Comparison of ENCODE assay signal across 14 cellular contexts in genomic region chr2:223262946-223263345, GRCh38.
A peak's percentile ranks its signal among the peaks of the same experiment; 100 is the strongest.
DNase-seq lines count a peak whose midpoint lies in the region; ATAC-seq and TF ChIP-seq lines count a peak whose summit lies in the region.
"Had no signal": no experiment of that assay in that cellular context is flagged by ENCODE, and none has a peak within 500 bp of the region (broad histone marks: within the 10 kb centered on the region; RNA-seq: fewer than 3 reads in every experiment).

No MANE protein-coding gene starts in this region.

- no peak overlapping the region for H3K27ac ChIP-seq in prostate gland

- 27% methylated on average over 6 of the region's 6 CpGs for WGBS in prostate gland

- no peaks in the 10 kb centered on the region for H3K9me3 ChIP-seq in prostate gland

- DNase-seq in NOMO-1 (lab: John Stamatoyannopoulos, UW; ENCODE audit: unreplicated experiment in 2 of 2) (peak; percentile 38 to 63), choroid plexus epithelial cell (ENCODE audit: low read depth) (peak; percentile 35), prostate gland (ENCODE audit: low spot score) (peak; percentile 16), left cardiac atrium (no peak), ureter (ENCODE audit: low spot score) (no peak), immature natural killer cell (no peak)
- DNase-seq in activated CD8-positive, alpha-beta memory T cell treated with anti-CD3 and anti-CD28 coated beads, Interleukin-2, amount 50 U/mL, for 48 hours: no peak
- DNase-seq: foreskin melanocyte, HCEC 1CT, KG1, left ventricle myocardium superior had no signal

- TF ChIP-seq POLR2A in prostate gland (IDR thresholded peaks at IDR 0.05): no peak

- H3K4me1 Mint-ChIP-seq in immature natural killer cell: no peaks in the 10 kb centered on the region
- H3K4me1 Mint-ChIP-seq: activated naive CD4-positive, alpha-beta T cell treated with anti-CD3 and anti-CD28 coated beads, Interleukin-2, amount 50 U/mL, for 24 hours had no signal

- intact Hi-C loops in prostate gland (cut with DNase I) (no loop called here), left cardiac atrium (cut with DNase I) (no loop called here)

- ATAC-seq in GM18868 (IDR thresholded peaks at IDR 0.05; ENCODE audit: unreplicated experiment) (peak; percentile 37), left cardiac atrium (no peak)
- ATAC-seq: left ventricle myocardium superior had no signal

- no peak overlapping the region for H3K27ac Mint-ChIP-seq in immature natural killer cell
- H3K27ac Mint-ChIP-seq: activated naive CD4-positive, alpha-beta T cell treated with anti-CD3 and anti-CD28 coated beads, Interleukin-2, amount 50 U/mL, for 24 hours; dendritic cell treated with granulocyte-macrophage colony-stimulating factor and Interleukin-4, amounts not matched to agents 40 ng/mL and 50 ng/mL, for 4 days had no signal

- peaks cover 0 to 19% (median 6%) of the 10 kb centered on the region in 6 donors for H3K9me3 Mint-ChIP-seq in immature natural killer cell

- no peaks in the 10 kb centered on the region for H3K27me3 ChIP-seq in prostate gland (replicated peaks; ENCODE audit: insufficient read depth)

- H3K4me3 Mint-ChIP-seq in immature natural killer cell: no peak overlapping the region
- H3K4me3 Mint-ChIP-seq: activated naive CD4-positive, alpha-beta T cell treated with anti-CD3 and anti-CD28 coated beads, Interleukin-2, amount 50 U/mL, for 24 hours; dendritic cell treated with granulocyte-macrophage colony-stimulating factor and Interleukin-4, amounts not matched to agents 40 ng/mL and 50 ng/mL, for 4 days had no signal

- no peaks in the 10 kb centered on the region for H3K36me3 Mint-ChIP-seq in immature natural killer cell
- H3K36me3 Mint-ChIP-seq: activated naive CD4-positive, alpha-beta T cell treated with anti-CD3 and anti-CD28 coated beads, Interleukin-2, amount 50 U/mL, for 24 hours had no signal

- TF ChIP-seq CTCF in choroid plexus epithelial cell (conservative IDR thresholded peaks at IDR 0.05; ENCODE audit: low read depth, low read length) (no peak), prostate gland (IDR thresholded peaks at IDR 0.05) (no peak)

- H3K4me3 ChIP-seq in choroid plexus epithelial cell (ENCODE audit: low read depth, low read length) (no peak overlapping the region), prostate gland (no peak overlapping the region)

- H3K4me1 ChIP-seq in prostate gland (replicated peaks): no peaks in the 10 kb centered on the region

- H3K27me3 Mint-ChIP-seq in immature natural killer cell (ENCODE audit: low read depth in 3 of 3): peaks cover 0 to 2% (median 0%) of the 10 kb centered on the region in 3 donors
- H3K27me3 Mint-ChIP-seq: dendritic cell treated with granulocyte-macrophage colony-stimulating factor and Interleukin-4, amounts not matched to agents 40 ng/mL and 50 ng/mL, for 4 days had no signal

- no peaks in the 10 kb centered on the region for H3K36me3 ChIP-seq in prostate gland

Comparison
In these comparisons a context has a peak if more than half of its experiments do, and no peak if none do; other contexts are left out.
1. DNase-seq: peak in NOMO-1 (2 of 2), choroid plexus epithelial cell (single experiment) and prostate gland (single experiment); none in left cardiac atrium (single experiment), activated CD8-positive, alpha-beta memory T cell treated with anti-CD3 and anti-CD28 coated beads, Interleukin-2, amount 50 U/mL, for 48 hours (single experiment), ureter (single experiment) and immature natural killer cell (0 of 3).